34 cellular contexts compared by ENCODE assay signal in the genomic region with DNA sequence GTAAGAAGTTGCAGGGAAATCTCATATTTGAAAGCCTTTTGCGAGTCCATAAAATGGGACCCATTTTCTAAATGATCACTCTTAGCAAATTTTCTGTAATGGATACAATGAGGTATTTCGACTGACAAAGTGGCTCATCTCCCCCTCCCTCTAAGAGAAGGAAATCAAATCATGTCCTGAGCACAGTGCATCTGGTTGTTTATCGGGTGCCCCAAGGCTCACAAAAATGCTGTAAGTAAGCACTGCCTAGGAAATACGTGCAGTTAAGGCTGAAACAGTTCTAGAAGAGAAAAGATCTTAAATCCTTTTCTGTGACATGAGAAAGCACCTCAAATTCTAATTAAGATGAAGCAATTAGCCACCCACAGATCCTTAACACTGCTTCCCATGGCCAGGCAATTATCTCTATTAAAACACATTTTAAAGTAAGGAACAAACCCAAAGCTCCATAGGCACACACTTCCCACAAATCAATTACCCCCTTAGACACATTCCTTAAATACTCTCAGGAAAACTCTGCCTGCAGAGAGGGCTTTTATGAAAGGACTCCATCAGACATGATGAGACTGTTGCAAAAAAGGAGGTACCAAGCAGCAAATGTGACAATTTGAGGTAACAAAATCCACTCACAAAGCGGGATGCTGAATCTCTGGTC.
"Had no signal": no experiment of that assay in that cellular context is flagged by ENCODE, and none has a peak within 500 bp of the region (broad histone marks: within the 10 kb centered on the region; RNA-seq: fewer than 3 reads in every experiment).

No MANE protein-coding gene starts in this region.

- H3K9me3 ChIP-seq: MG63, SJCRH30 had no signal

- H3K27me3 ChIP-seq: MG63, SJCRH30 had no signal

- H3K27ac ChIP-seq: SJCRH30, VCaP had no signal

- H3K9me3 Mint-ChIP-seq: activated CD4-positive, alpha-beta T cell treated with anti-CD3 and anti-CD28 coated beads, Interleukin-2, amount 10 ng/mL, durations not matched to agents 24 days and 14 days; activated CD8-positive, alpha-beta T cell treated with anti-CD3 and anti-CD28 coated beads for 36 hours; activated naive CD4-positive, alpha-beta T cell treated with anti-CD3 and anti-CD28 coated beads, Interleukin-2, amount 50 U/mL, for 24 hours; activated naive CD8-positive, alpha-beta T cell treated with anti-CD3 and anti-CD28 coated beads, Interleukin-2, amount 10 ng/mL, durations not matched to agents 7 days and 5 days; activated T-cell treated with anti-CD3 and anti-CD28 coated beads, Interleukin-2, amount 50 U/mL, for 72 hours; activated T-helper 17 cell treated with anti-CD3 and anti-CD28 coated beads, Interleukin-2, amount 50 U/mL, for 72 hours; brain had no signal

- H3K4me3 Mint-ChIP-seq: activated CD4-positive, alpha-beta T cell treated with anti-CD3 and anti-CD28 coated beads, Interleukin-2, amount 10 ng/mL, durations not matched to agents 24 days and 14 days; activated CD8-positive, alpha-beta T cell treated with anti-CD3 and anti-CD28 coated beads for 36 hours; activated naive CD4-positive, alpha-beta T cell treated with anti-CD3 and anti-CD28 coated beads, Interleukin-2, amount 50 U/mL, for 24 hours; activated naive CD8-positive, alpha-beta T cell treated with anti-CD3 and anti-CD28 coated beads, Interleukin-2, amount 10 ng/mL, durations not matched to agents 7 days and 5 days; activated T-cell treated with anti-CD3 and anti-CD28 coated beads, Interleukin-2, amount 50 U/mL, for 72 hours; activated T-helper 17 cell treated with anti-CD3 and anti-CD28 coated beads, Interleukin-2, amount 50 U/mL, for 72 hours; brain had no signal

- H3K36me3 Mint-ChIP-seq: activated naive CD4-positive, alpha-beta T cell treated with anti-CD3 and anti-CD28 coated beads, Interleukin-2, amount 50 U/mL, for 24 hours; activated naive CD8-positive, alpha-beta T cell treated with anti-CD3 and anti-CD28 coated beads, Interleukin-2, amount 10 ng/mL, durations not matched to agents 7 days and 5 days; brain had no signal

- ATAC-seq: activated CD8-positive, alpha-beta T cell treated with anti-CD3 and anti-CD28 coated beads for 36 hours; activated T-cell treated with anti-CD3 and anti-CD28 coated beads, Interleukin-2, amount 50 U/mL, for 72 hours; activated T-helper 17 cell treated with anti-CD3 and anti-CD28 coated beads, Interleukin-2, amount 50 U/mL, for 72 hours; Panc1 had no signal

- H3K4me3 ChIP-seq: MG63, SJCRH30 had no signal

- H3K27me3 Mint-ChIP-seq: activated naive CD4-positive, alpha-beta T cell treated with anti-CD3 and anti-CD28 coated beads, Interleukin-2, amount 50 U/mL, for 24 hours; brain had no signal

- H3K4me1 Mint-ChIP-seq: activated CD4-positive, alpha-beta T cell treated with anti-CD3 and anti-CD28 coated beads, Interleukin-2, amount 10 ng/mL, durations not matched to agents 24 days and 14 days; activated naive CD4-positive, alpha-beta T cell treated with anti-CD3 and anti-CD28 coated beads, Interleukin-2, amount 50 U/mL, for 24 hours; activated naive CD8-positive, alpha-beta T cell treated with anti-CD3 and anti-CD28 coated beads, Interleukin-2, amount 10 ng/mL, durations not matched to agents 7 days and 5 days; activated T-helper 17 cell treated with anti-CD3 and anti-CD28 coated beads, Interleukin-2, amount 50 U/mL, for 72 hours had no signal

- DNase-seq: activated CD4-positive, alpha-beta T cell treated with anti-CD3 and anti-CD28 coated beads for 1 hour; activated CD4-positive, alpha-beta T cell treated with anti-CD3 and anti-CD28 coated beads, Interleukin-2, amount 10 ng/mL, durations not matched to agents 24 days and 14 days; activated CD4-positive, alpha-beta T cell treated with anti-CD3 and anti-CD28 coated beads, Interleukin-2, amount 50 U/mL, for 4 hours; activated CD4-positive, CD25-positive, alpha-beta regulatory T cell; activated CD8-positive, alpha-beta T cell treated with anti-CD3 and anti-CD28 coated beads for 36 hours; activated gamma-delta T cell; activated naive CD4-positive, alpha-beta T cell treated with Interleukin-2 at 50 U/mL for 16 hours; activated naive CD8-positive, alpha-beta T cell treated with anti-CD3 and anti-CD28 coated beads, Interleukin-2, amount 10 ng/mL, durations not matched to agents 7 days and 5 days; activated T-cell treated with anti-CD3 and anti-CD28 coated beads, Interleukin-2, amount 50 U/mL, for 1 hour; activated T-cell treated with anti-CD3 and anti-CD28 coated beads, Interleukin-2, amount 50 U/mL, for 72 hours; amygdala; central memory CD4-positive, alpha-beta T cell; Kasumi-1; KG1; MG63; NCI-H1048; NCI-H1105 treated with DMSO at 0.1 percent for 48 hours; NCI-H1436; NCI-H1694; NCI-H1930; NCI-H226; NCI-H446 treated with DMSO at 0.1 percent for 48 hours; NCI-H524; SHP77; SJCRH30; SW 1271; T-helper 1 cell; T-helper 2 cell; T-helper 9 cell had no signal

- H3K27ac Mint-ChIP-seq: activated CD4-positive, alpha-beta T cell treated with anti-CD3 and anti-CD28 coated beads, Interleukin-2, amount 10 ng/mL, durations not matched to agents 24 days and 14 days; activated CD8-positive, alpha-beta T cell treated with anti-CD3 and anti-CD28 coated beads for 36 hours; activated naive CD4-positive, alpha-beta T cell treated with anti-CD3 and anti-CD28 coated beads, Interleukin-2, amount 50 U/mL, for 24 hours; activated naive CD8-positive, alpha-beta T cell treated with anti-CD3 and anti-CD28 coated beads, Interleukin-2, amount 10 ng/mL, durations not matched to agents 7 days and 5 days; activated T-cell treated with anti-CD3 and anti-CD28 coated beads, Interleukin-2, amount 50 U/mL, for 72 hours; activated T-helper 17 cell treated with anti-CD3 and anti-CD28 coated beads, Interleukin-2, amount 50 U/mL, for 72 hours had no signal

- H3K36me3 ChIP-seq: MG63, SJCRH30 had no signal
